Comparison of ENCODE assay signal across 19 cellular contexts in genomic region chr1:236530959-236531358, GRCh38. TPM values are rescaled to one million over a fixed set of nuclear protein-coding genes. Genes with fewer than 3 reads are reported as not detected.
A peak's percentile ranks its signal among the peaks of the same experiment; 100 is the strongest.
DNase-seq lines count a peak whose midpoint lies in the region; ATAC-seq, FAIRE-seq and TF ChIP-seq lines count a peak whose summit lies in the region.
"Had no signal": no experiment of that assay in that cellular context is flagged by ENCODE, and none has a peak within 500 bp of the region (broad histone marks: within the 10 kb centered on the region; RNA-seq: fewer than 3 reads in every experiment).

No MANE protein-coding gene starts in this region.

- intact Hi-C loops in HepG2 (cut with micrococcal nuclease; ENCODE audit: unreplicated experiment) = loop anchor here (1.0 to 5.0 kb wide), 4 partner anchors 41 to 428 kb away; partner anchors contain the start of gene ERO1B
- intact Hi-C loops in right lobe of liver (cut with DNase I) = no loop called here
- intact Hi-C loops in OCI-LY7 (cut with micrococcal nuclease; ENCODE audit: unreplicated experiment) = no loop called here
- intact Hi-C loops in activated B cell treated with CpG ODN at 0.5 μM for 24 hours (cut with micrococcal nuclease) = no loop called here
- intact Hi-C loops in ascending aorta (cut with DNase I) = loop anchor here (10.0 kb wide), 1 partner anchor 426 kb away; no protein-coding TSS in a partner anchor

- H3K4me1 ChIP-seq in HepG2 (ENCODE audit: insufficient read depth, low read length) (peaks cover 82% of the 10 kb centered on the region), right lobe of liver (peaks cover 0 to 24% (median 11%) of the 10 kb centered on the region in 4 donors), OCI-LY7 (ENCODE audit: insufficient read depth, low read length, poor library complexity, severe bottlenecking) (peaks cover 16% of the 10 kb centered on the region), ascending aorta (peaks cover 0 to 7% of the 10 kb centered on the region in 2 donors)

- peak overlapping the region; percentile 64 for H3K27ac Mint-ChIP-seq in activated B cell treated with CpG ODN at 0.5 μM for 24 hours
- no peak overlapping the region for H3K27ac Mint-ChIP-seq in stimulated activated naive B cell treated with anti-CD40 and anti-IgM and Interleukin-4, amounts not matched to agents 10 μg/mL and 1 μg/mL and 100 μg/mL, for 72 hours
- H3K27ac Mint-ChIP-seq: GM23338 had no signal

- POLR2A ChIA-PET in HepG2 (lab: Yijun Ruan, JAX) (interaction anchor here (1.2 to 1.3 kb wide), 2 partner anchors 28 to 39 kb away, joined by 4 to 5 read pairs; no protein-coding TSS in a partner anchor), OCI-LY7 (lab: Charles Lee) (interaction anchor here (0.7 kb wide), 1 partner anchor 1028 kb away, joined by 3 read pairs; no protein-coding TSS in a partner anchor), activated B cell treated with CpG ODN at 0.5 μM for 24 hours (lab: Charles Lee) (interaction anchor here (0.5 kb wide), 2 partner anchors 28 to 394 kb away, joined by 7 to 10 read pairs; no protein-coding TSS in a partner anchor)

- in situ Hi-C loops in HepG2 (cut with HindIII; ENCODE audit: extremely low pct_ligation_motif_present, low pct_unique_long_range_greater_than_20kb) = no loop called here

- no peaks in the 10 kb centered on the region for H3K9me3 Mint-ChIP-seq in activated B cell treated with CpG ODN at 0.5 μM for 24 hours
- no peaks in the 10 kb centered on the region for H3K9me3 Mint-ChIP-seq in stimulated activated naive B cell treated with anti-CD40 and anti-IgM and Interleukin-4, amounts not matched to agents 10 μg/mL and 1 μg/mL and 100 μg/mL, for 72 hours
- H3K9me3 Mint-ChIP-seq: CD8-positive, alpha-beta T cell; GM23338 had no signal

- no peak overlapping the region for H3K9ac ChIP-seq in HepG2 (ENCODE audit: insufficient read depth, low read depth, low read length)

- FAIRE-seq in HepG2 (lab: Jason Lieb, UNC) = no peak
- FAIRE-seq: A549, D721Med, GM12892, GM19239 had no signal

- no peak for TF ChIP-seq RAD21 in HepG2 (CRISPR knock-in tag; IDR thresholded peaks at IDR 0.05)

- peaks cover 5% of the 10 kb centered on the region; the same call in 1 of the 2 replicates for H4K20me1 ChIP-seq in HepG2 (ENCODE audit: insufficient read depth, low read length)
- H4K20me1 ChIP-seq in OCI-LY7 (ENCODE audit: insufficient read depth, low read length) = no peaks in the 10 kb centered on the region

- H3K4me3 ChIP-seq in HepG2 (replicated peaks in 1 of 3; ENCODE audit: insufficient read depth in 1 of 3, low read depth in 2 of 3, low read length in 3 of 3) = no peak overlapping the region
- no peak overlapping the region for H3K4me3 ChIP-seq in right lobe of liver
- H3K4me3 ChIP-seq in OCI-LY7 (ENCODE audit: low read depth, low read length, poor library complexity, severe bottlenecking) = no peak overlapping the region
- no peak overlapping the region for H3K4me3 ChIP-seq in ascending aorta
- H3K4me3 ChIP-seq: A549, GM23338 had no signal

- peaks cover 38% of the 10 kb centered on the region for H3K36me3 Mint-ChIP-seq in activated B cell treated with CpG ODN at 0.5 μM for 24 hours (ENCODE audit: low read depth)
- peaks cover 34 to 50% of the 10 kb centered on the region in 2 donors for H3K36me3 Mint-ChIP-seq in stimulated activated naive B cell treated with anti-CD40 and anti-IgM and Interleukin-4, amounts not matched to agents 10 μg/mL and 1 μg/mL and 100 μg/mL, for 72 hours

- BruUV-seq in HepG2 (replicated peaks; lab: Mats Ljungman, UMichigan) (no TSS peak), OCI-LY7 (replicated peaks; lab: Mats Ljungman, UMichigan) (no TSS peak)

- DNase-seq in HepG2 (ENCODE audit: low spot score) (no peak), right lobe of liver (no peak), OCI-LY7 (ENCODE audit: low spot score) (no peak), activated B cell treated with CpG ODN at 0.5 μM for 24 hours (no peak), ascending aorta (ENCODE audit: low spot score in 2 of 2) (no peak), OCI-M1 (lab: John Stamatoyannopoulos, UW) (no peak)
- DNase-seq in stimulated activated naive B cell treated with anti-CD40 and anti-IgM and Interleukin-4, amounts not matched to agents 10 μg/mL and 1 μg/mL and 100 μg/mL, for 72 hours = no peak
- DNase-seq: CD8-positive, alpha-beta T cell; DND-41; GDM1; KG1; MM.1S; Right ventricle myocardium superior had no signal

- peaks cover 44% of the 10 kb centered on the region for H3K79me2 ChIP-seq in HepG2 (ENCODE audit: insufficient read depth, low read length)
- no peaks in the 10 kb centered on the region for H3K79me2 ChIP-seq in OCI-LY7 (ENCODE audit: insufficient read depth, low read depth, low read length)

- TF ChIP-seq EP300 in HepG2 (IDR thresholded peaks at IDR 0.05; ENCODE audit: low read depth in 2 of 2, low read length in 2 of 2) (no peak), HepG2 (CRISPR knock-in tag; IDR thresholded peaks at IDR 0.05; ENCODE audit: borderline replicate concordance) (no peak)

- H3K27ac ChIP-seq in HepG2 (ENCODE audit: extremely low read length, insufficient read depth, low read length) = peak overlapping the region; percentile 32
- H3K27ac ChIP-seq in right lobe of liver = peak overlapping the region in 1 of 3 donors; percentile 13
- no peak overlapping the region for H3K27ac ChIP-seq in OCI-LY7 (ENCODE audit: low read depth, low read length, poor library complexity, severe bottlenecking)
- H3K27ac ChIP-seq in ascending aorta = no peak overlapping the region

- H3K4me2 ChIP-seq in HepG2 (ENCODE audit: low read depth, low read length) (no peak overlapping the region), OCI-LY7 (ENCODE audit: low read length) (no peak overlapping the region)
- H3K4me2 ChIP-seq: GM23338 had no signal

- no peak overlapping the region for H3K4me3 Mint-ChIP-seq in activated B cell treated with CpG ODN at 0.5 μM for 24 hours
- H3K4me3 Mint-ChIP-seq in stimulated activated naive B cell treated with anti-CD40 and anti-IgM and Interleukin-4, amounts not matched to agents 10 μg/mL and 1 μg/mL and 100 μg/mL, for 72 hours = peak overlapping the region; percentile 36 to 57
- H3K4me3 Mint-ChIP-seq: CD8-positive, alpha-beta T cell; GM23338 had no signal

- H3K27me3 ChIP-seq in HepG2 (ENCODE audit: control insufficient read depth in 1 of 2, insufficient read depth in 2 of 2, low read length in 2 of 2) (no peaks in the 10 kb centered on the region), right lobe of liver (no peaks in the 10 kb centered on the region), ascending aorta (no peaks in the 10 kb centered on the region)

- CTCF ChIA-PET in HepG2 (lab: Yijun Ruan, JAX; ENCODE audit: low intra/inter-chr PET ratio, low total read pairs) = interaction anchor here (1.4 kb wide), 2 partner anchors 421 to 427 kb away, joined by 7 to 10 read pairs; no protein-coding TSS in a partner anchor
- CTCF ChIA-PET in OCI-LY7 (lab: Charles Lee; ENCODE audit: unreplicated experiment) = no interaction called here
- CTCF ChIA-PET in activated B cell treated with CpG ODN at 0.5 μM for 24 hours (lab: Charles Lee) = no interaction called here

- peaks cover 27% of the 10 kb centered on the region for H3K4me1 Mint-ChIP-seq in activated B cell treated with CpG ODN at 0.5 μM for 24 hours
- peaks cover 17 to 32% of the 10 kb centered on the region in 2 donors for H3K4me1 Mint-ChIP-seq in stimulated activated naive B cell treated with anti-CD40 and anti-IgM and Interleukin-4, amounts not matched to agents 10 μg/mL and 1 μg/mL and 100 μg/mL, for 72 hours

- peaks cover 22 to 51% of the 10 kb centered on the region in 2 experiments for H3K36me3 ChIP-seq in HepG2 (replicated peaks in 1 of 2; ENCODE audit: control insufficient read depth in 1 of 2, insufficient read depth in 2 of 2, low read length in 2 of 2)
- H3K36me3 ChIP-seq in right lobe of liver = peaks cover 0 to 25% (median 5%) of the 10 kb centered on the region in 4 donors
- H3K36me3 ChIP-seq in OCI-LY7 (ENCODE audit: insufficient read depth, low read length) = no peaks in the 10 kb centered on the region
- H3K36me3 ChIP-seq in ascending aorta = peaks cover 6 to 20% of the 10 kb centered on the region in 2 donors

- 97% methylated on average over 5 of the region's 5 CpGs for WGBS in HepG2 (ENCODE audit: low lambda C conversion rate)
- WGBS in right lobe of liver (ENCODE audit: insufficient coverage, low coverage, low lambda C conversion rate, missing lambda C conversion rate) = 59% methylated on average over 5 of the region's 5 CpGs

- H3K27me3 Mint-ChIP-seq in activated B cell treated with CpG ODN at 0.5 μM for 24 hours = no peaks in the 10 kb centered on the region
- H3K27me3 Mint-ChIP-seq in stimulated activated naive B cell treated with anti-CD40 and anti-IgM and Interleukin-4, amounts not matched to agents 10 μg/mL and 1 μg/mL and 100 μg/mL, for 72 hours = no peaks in the 10 kb centered on the region

- TF ChIP-seq POLR2A in HepG2 (IDR thresholded peaks at IDR 0.05; ENCODE audit: insufficient read depth in 1 of 2, low read depth in 2 of 2, low read length in 2 of 2) = no peak
- no peak for TF ChIP-seq POLR2A in right lobe of liver (IDR thresholded peaks at IDR 0.05)

- H2AFZ ChIP-seq in HepG2 (ENCODE audit: low read length) = no peak overlapping the region
- peak overlapping the region; percentile 41; the same call in 1 of the 2 replicates for H2AFZ ChIP-seq in OCI-LY7 (ENCODE audit: low read length)
- H2AFZ ChIP-seq: GM23338 had no signal

- TF ChIP-seq CTCF in HepG2 (CRISPR knock-in tag; IDR thresholded peaks at IDR 0.05) (no peak), right lobe of liver (IDR thresholded peaks at IDR 0.05) (no peak), OCI-LY7 (conservative IDR thresholded peaks at IDR 0.05; ENCODE audit: low read length) (no peak), activated B cell treated with CpG ODN at 0.5 μM for 24 hours (IDR thresholded peaks at IDR 0.05) (no peak), ascending aorta (IDR thresholded peaks at IDR 0.05) (no peak)

- H3K9me3 ChIP-seq in HepG2 (ENCODE audit: low read length) (no peaks in the 10 kb centered on the region), right lobe of liver (no peaks in the 10 kb centered on the region), OCI-LY7 (ENCODE audit: low read length) (no peaks in the 10 kb centered on the region), ascending aorta (no peaks in the 10 kb centered on the region)
- H3K9me3 ChIP-seq: A549 had no signal

- no peak for ATAC-seq in HepG2
- no peak for ATAC-seq in right lobe of liver
- ATAC-seq in activated B cell treated with CpG ODN at 0.5 μM for 24 hours (ENCODE audit: low read depth) = peak; percentile 37
- ATAC-seq in stimulated activated naive B cell treated with anti-CD40 and anti-IgM and Interleukin-4, amounts not matched to agents 10 μg/mL and 1 μg/mL and 100 μg/mL, for 72 hours (replicated peaks) = peak; percentile 74 to 95
- no peak for ATAC-seq in HG03442 (IDR thresholded peaks at IDR 0.05; ENCODE audit: unreplicated experiment)
- ATAC-seq: CD8-positive, alpha-beta T cell had no signal

- H3K9me2 ChIP-seq in OCI-LY7 (ENCODE audit: insufficient read depth, low read length) = no peaks in the 10 kb centered on the region

RNA-seq across cellular contexts. Expression of gene LGALS8, which starts 7.2 kb away (rescaled TPM):
- 29.3 and 42.1 TPM in 2 replicates for total RNA-seq in HepG2 (2016; rRNA removed; fragmentation: Illumina TruSeq; extraction: Trizol)
- 8.7 and 9.3 TPM in 2 replicates for total RNA-seq in HepG2 (2016; cell fraction: cytosol; rRNA removed; fragmentation: Illumina TruSeq; extraction: Trizol; ENCODE audit: low read depth)
- total RNA-seq in HepG2 (2016; cell fraction: insoluble cytoplasmic fraction; rRNA removed; fragmentation: Illumina TruSeq; extraction: Trizol) = 33.2 and 42.9 TPM in 2 replicates
- 9.5 and 12.0 TPM in 2 replicates for total RNA-seq in HepG2 (2016; cell fraction: membrane; rRNA removed; fragmentation: Illumina TruSeq; extraction: Trizol)
- 34.9 and 35.8 TPM in 2 replicates for total RNA-seq in HepG2 (2016; cell fraction: nucleus; rRNA removed; fragmentation: Illumina TruSeq; extraction: Trizol)
- 139 and 185 TPM in 2 replicates for polyA plus RNA-seq in HepG2 (2011; rRNA removed)
- 73.1 and 90.2 TPM in 2 replicates for polyA plus RNA-seq in HepG2 (2011; cell fraction: cytosol; rRNA removed)
- 364 and 373 TPM in 2 replicates for polyA plus RNA-seq in HepG2 (2011; cell fraction: nucleus; rRNA removed)
- 85.0 and 141 TPM in 2 replicates for polyA plus RNA-seq in HepG2 (2012)
- 3.5 and 4.0 TPM in 2 replicates for polyA plus RNA-seq in HepG2 (2016; cell fraction: cytosol; fragmentation: Illumina TruSeq; extraction: Trizol; ENCODE audit: low read depth)
- 37.9 and 40.2 TPM in 2 replicates for polyA plus RNA-seq in HepG2 (2016; cell fraction: insoluble cytoplasmic fraction; fragmentation: Illumina TruSeq; extraction: Trizol; ENCODE audit: low read depth)
- 5.3 and 7.0 TPM in 2 replicates for polyA plus RNA-seq in HepG2 (2016; cell fraction: membrane; fragmentation: Illumina TruSeq; extraction: Trizol; ENCODE audit: low read depth)
- polyA plus RNA-seq in HepG2 (2016; cell fraction: nucleus; fragmentation: Illumina TruSeq; extraction: Trizol; ENCODE audit: insufficient read depth, low read depth) = 40.4 and 41.7 TPM in 2 replicates
- polyA minus RNA-seq in HepG2 (2011; rRNA and poly(A)+ RNA removed; ENCODE audit: low replicate concordance) = 0.05 and 121 TPM in 2 replicates
- polyA minus RNA-seq in HepG2 (2011; cell fraction: cytosol; rRNA and poly(A)+ RNA removed) = 79.2 and 81.2 TPM in 2 replicates
- polyA minus RNA-seq in HepG2 (2011; cell fraction: nucleus; rRNA and poly(A)+ RNA removed) = 325 and 368 TPM in 2 replicates
- total RNA-seq in right lobe of liver = 10 to 100 TPM; 30.4 to 69.3 (median 42.3) TPM
- total RNA-seq in OCI-LY7 (2014; rRNA removed; shearing (Covaris generic)) = not detected in 2 replicates
- not detected in 2 replicates for total RNA-seq in OCI-LY7 (2022)
- total RNA-seq in activated B cell treated with CpG ODN at 0.5 μM for 24 hours = 36.0 and 37.4 TPM in 2 replicates
- 45.8 TPM for total RNA-seq in ascending aorta

Comparison
In these comparisons a context has a peak if more than half of its experiments do, and no peak if none do; other contexts are left out.
1. intact Hi-C loops: an anchor here in HepG2 (1.0 to 5.0 kb wide) and ascending aorta (10.0 kb wide); none called in right lobe of liver, OCI-LY7 and activated B cell treated with CpG ODN at 0.5 μM for 24 hours.
2. ATAC-seq: peak in activated B cell treated with CpG ODN at 0.5 μM for 24 hours (single experiment) and stimulated activated naive B cell treated with anti-CD40 and anti-IgM and Interleukin-4, amounts not matched to agents 10 μg/mL and 1 μg/mL and 100 μg/mL, for 72 hours (2 of 2); none in HepG2 (single experiment), right lobe of liver (0 of 4) and HG03442 (single experiment).
3. RNA of gene LGALS8, which starts 7.2 kb away (total RNA-seq): 30.4 to 69.3 TPM in right lobe of liver, 45.8 TPM in ascending aorta (single experiment), 36.0 to 37.4 TPM in activated B cell treated with CpG ODN at 0.5 μM for 24 hours and 8.7 to 42.9 TPM in HepG2; not detected in OCI-LY7; every median in the first group is over 4 times any median in the second.